17 cellular contexts compared by ENCODE assay signal in the genomic region with DNA sequence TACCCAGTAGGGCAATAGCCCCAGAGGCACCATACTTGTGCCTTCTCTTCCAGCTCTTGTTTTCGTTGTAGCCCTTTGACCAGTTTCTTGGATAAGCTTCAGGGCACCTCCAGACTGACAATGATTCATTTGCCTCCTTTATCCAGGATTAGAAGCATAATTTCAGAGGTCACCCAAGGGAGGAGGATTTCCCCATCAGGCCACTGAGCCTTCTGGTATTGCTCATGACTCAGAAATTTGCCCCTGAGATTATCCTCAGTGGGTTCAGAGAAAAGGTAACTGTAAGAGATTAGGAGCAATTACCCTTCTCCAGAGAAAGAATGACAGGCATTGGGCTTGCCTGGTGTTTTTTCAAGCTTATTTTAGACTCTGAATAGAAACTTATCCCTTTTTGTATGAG.
"Had no signal": no experiment of that assay in that cellular context is flagged by ENCODE, and none has a peak within 500 bp of the region (broad histone marks: within the 10 kb centered on the region; RNA-seq: fewer than 3 reads in every experiment).

No MANE protein-coding gene starts in this region.

- ATAC-seq: activated T-cell treated with anti-CD3 and anti-CD28 coated beads, Interleukin-2, amount 50 U/mL, for 72 hours; body of pancreas; left lobe of liver had no signal

- DNase-seq: activated CD4-positive, CD25-positive, alpha-beta regulatory T cell treated with anti-CD3 and anti-CD28 coated beads, Interleukin-2, amount 50 U/mL, for 72 hours; activated CD8-positive, alpha-beta memory T cell treated with anti-CD3 and anti-CD28 coated beads for 24 hours; activated CD8-positive, alpha-beta memory T cell treated with anti-CD3 and anti-CD28 coated beads, Interleukin-2, amount 50 U/mL, for 48 hours; activated T-cell treated with anti-CD3 and anti-CD28 coated beads, Interleukin-2, amount 50 U/mL, for 72 hours; amygdala; body of pancreas; dorsolateral prefrontal cortex; endodermal cell; kidney; retina; stimulated activated CD4-positive, alpha-beta T cell treated with anti-CD3 and anti-CD28 coated beads, Interleukin-12 subunit alpha, Interleukin-12 subunit beta, amount 100 ng/mL, for 4 hours; stimulated activated CD4-positive, alpha-beta T cell treated with anti-CD3 and anti-CD28 coated beads, Interleukin-1b, Interleukin-23, amount 100 ng/mL, for 48 hours; stimulated activated naive CD4-positive, alpha-beta T cell treated with Interleukin-2 at 50 U/mL for 16 hours; substantia nigra; T-helper 2 cell; tibial artery had no signal
